In the genomic region with DNA sequence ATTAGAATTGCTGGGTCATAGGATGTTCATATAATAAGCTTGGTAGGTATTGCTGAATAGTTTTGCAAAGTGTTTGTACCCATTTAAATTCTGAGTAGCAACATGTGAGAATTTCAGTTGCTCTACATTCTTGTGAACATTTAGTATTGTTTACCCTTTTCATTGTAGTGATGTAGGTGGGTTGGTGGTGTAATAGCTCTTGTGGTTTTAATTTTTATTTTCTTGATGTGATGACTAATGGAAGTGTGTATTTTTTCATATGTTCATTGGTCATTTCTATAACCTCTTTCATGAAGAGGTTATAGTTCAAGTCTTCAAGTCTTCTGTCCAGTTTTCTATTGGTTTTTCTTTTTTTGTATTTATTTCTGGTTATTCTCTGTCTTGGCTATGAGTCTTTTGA, we compare ENCODE assay signal across 14 cellular contexts. TPM values are rescaled to one million over a fixed set of nuclear protein-coding genes. Genes with fewer than 3 reads are reported as not detected.
DNase-seq lines count a peak whose midpoint lies in the region; ATAC-seq and TF ChIP-seq lines count a peak whose summit lies in the region.
"Had no signal": no experiment of that assay in that cellular context is flagged by ENCODE, and none has a peak within 500 bp of the region (broad histone marks: within the 10 kb centered on the region; RNA-seq: fewer than 3 reads in every experiment).

No MANE protein-coding gene starts in this region.

- no peaks in the 10 kb centered on the region for H3K27me3 ChIP-seq in adipocyte (replicated peaks; ENCODE audit: control insufficient read depth, insufficient read depth, low read length)
- H3K27me3 ChIP-seq in heart left ventricle, result no peaks in the 10 kb centered on the region
- no peaks in the 10 kb centered on the region for H3K27me3 ChIP-seq in HAP-1 (ENCODE audit: low read depth)
- H3K27me3 ChIP-seq in Peyer's patch, result no peaks in the 10 kb centered on the region
- H3K27me3 ChIP-seq: suprapubic skin had no signal

- DNase-seq in natural killer cell (no peak), adipocyte (ENCODE audit: low read depth) (peak; percentile 46), fibroblast of pulmonary artery (ENCODE audit: low read depth) (peak; percentile 47), heart left ventricle (no peak), ACHN (no peak), HAP-1 (ENCODE audit: low spot score in 2 of 2) (no peak), Peyer's patch (no peak)
- DNase-seq in natural killer cell treated with Interleukin-12 subunit alpha and Interleukin-12 subunit beta and Interleukin-15 and Interleukin-18, amount 100 ng/mL, for 72 hours (ENCODE audit: low spot score), result no peak
- DNase-seq: activated CD4-positive, alpha-beta T cell treated with anti-CD3 and anti-CD28 coated beads for 1 hour; activated CD8-positive, alpha-beta memory T cell treated with anti-CD3 and anti-CD28 coated beads, Interleukin-2, amount 50 U/mL, for 48 hours; activated naive CD8-positive, alpha-beta T cell treated with anti-CD3 and anti-CD28 coated beads, Interleukin-2, amount 10 ng/mL, durations not matched to agents 7 days and 5 days; NCI-H1930; NCI-H524 treated with DMSO at 0.1 percent for 48 hours had no signal

- in situ Hi-C loops in ACHN (cut with HindIII; ENCODE audit: low pct_ligation_motif_present, low pct_unique_long_range_greater_than_20kb, low sequenced_read_pairs), result no loop called here
- in situ Hi-C loops in HAP-1 (cut with MboI; ENCODE audit: low sequenced_read_pairs), result no loop called here

- H3K4me3 ChIP-seq in adipocyte (ENCODE audit: low read length), result no peak overlapping the region
- no peak overlapping the region for H3K4me3 ChIP-seq in fibroblast of pulmonary artery (replicated peaks; ENCODE audit: low read depth, low read length)
- H3K4me3 ChIP-seq in heart left ventricle, result no peak overlapping the region
- no peak overlapping the region for H3K4me3 ChIP-seq in HAP-1
- H3K4me3 ChIP-seq in Peyer's patch, result no peak overlapping the region
- H3K4me3 ChIP-seq: suprapubic skin had no signal

- TF ChIP-seq POLR2A in heart left ventricle (IDR thresholded peaks at IDR 0.05) (no peak), Peyer's patch (IDR thresholded peaks at IDR 0.05) (no peak)

- H3K9me3 ChIP-seq in adipocyte (ENCODE audit: control insufficient read depth, low read length) (no peaks in the 10 kb centered on the region), heart left ventricle (no peaks in the 10 kb centered on the region), HAP-1 (no peaks in the 10 kb centered on the region), Peyer's patch (no peaks in the 10 kb centered on the region)
- H3K9me3 ChIP-seq: suprapubic skin had no signal

- intact Hi-C loops in natural killer cell (cut with micrococcal nuclease), result no loop called here
- intact Hi-C loops in heart left ventricle (cut with DNase I), result no loop called here

- no peak overlapping the region for H3K4me3 Mint-ChIP-seq in natural killer cell
- H3K4me3 Mint-ChIP-seq in natural killer cell treated with Interleukin-12 subunit alpha and Interleukin-12 subunit beta and Interleukin-15 and Interleukin-18, amount 100 ng/mL, for 72 hours, result no peak overlapping the region
- H3K4me3 Mint-ChIP-seq: activated naive CD8-positive, alpha-beta T cell treated with anti-CD3 and anti-CD28 coated beads, Interleukin-2, amount 10 ng/mL, durations not matched to agents 7 days and 5 days had no signal

- H3K27me3 Mint-ChIP-seq in natural killer cell (ENCODE audit: low read depth in 2 of 2), result no peaks in the 10 kb centered on the region
- H3K27me3 Mint-ChIP-seq in natural killer cell treated with Interleukin-12 subunit alpha and Interleukin-12 subunit beta and Interleukin-15 and Interleukin-18, amount 100 ng/mL, for 72 hours, result no peaks in the 10 kb centered on the region
- H3K27me3 Mint-ChIP-seq: activated naive CD8-positive, alpha-beta T cell treated with anti-CD3 and anti-CD28 coated beads, Interleukin-2, amount 10 ng/mL, durations not matched to agents 7 days and 5 days had no signal

- H3K4me1 ChIP-seq in adipocyte (ENCODE audit: control insufficient read depth, insufficient read depth, low read length) (peaks cover 42% of the 10 kb centered on the region), heart left ventricle (peaks cover 0 to 40% (median 8%) of the 10 kb centered on the region in 12 donors), HAP-1 (no peaks in the 10 kb centered on the region), Peyer's patch (no peaks in the 10 kb centered on the region)

- H3K36me3 ChIP-seq in adipocyte (ENCODE audit: control insufficient read depth, insufficient read depth, low read length, severe bottlenecking) (peaks cover 24% of the 10 kb centered on the region), heart left ventricle (peaks cover 0 to 28% (median 21%) of the 10 kb centered on the region in 9 donors), HAP-1 (replicated peaks) (no peaks in the 10 kb centered on the region; the same call in none of the 2 replicates), Peyer's patch (peaks cover 0 to 4% (median 0%) of the 10 kb centered on the region in 3 donors)

- peaks cover 24% of the 10 kb centered on the region for H3K36me3 Mint-ChIP-seq in natural killer cell
- peaks cover 16% of the 10 kb centered on the region for H3K36me3 Mint-ChIP-seq in natural killer cell treated with Interleukin-12 subunit alpha and Interleukin-12 subunit beta and Interleukin-15 and Interleukin-18, amount 100 ng/mL, for 72 hours

- peak overlapping the region; percentile 47 to 63 for H3K27ac Mint-ChIP-seq in natural killer cell
- H3K27ac Mint-ChIP-seq in natural killer cell treated with Interleukin-12 subunit alpha and Interleukin-12 subunit beta and Interleukin-15 and Interleukin-18, amount 100 ng/mL, for 72 hours, result peak overlapping the region in 1 of 2 donors; percentile 7
- H3K27ac Mint-ChIP-seq: activated naive CD8-positive, alpha-beta T cell treated with anti-CD3 and anti-CD28 coated beads, Interleukin-2, amount 10 ng/mL, durations not matched to agents 7 days and 5 days had no signal

- no peak overlapping the region for H3K9ac ChIP-seq in adipocyte (ENCODE audit: low read length)

- ATAC-seq in natural killer cell (peak in 1 of 3 donors; percentile 18), heart left ventricle (no peak)
- no peak for ATAC-seq in natural killer cell treated with Interleukin-12 subunit alpha and Interleukin-12 subunit beta and Interleukin-15 and Interleukin-18, amount 100 ng/mL, for 72 hours

- peaks cover 0 to 4% of the 10 kb centered on the region in 2 donors for H3K9me3 Mint-ChIP-seq in natural killer cell
- peaks cover 5% of the 10 kb centered on the region for H3K9me3 Mint-ChIP-seq in natural killer cell treated with Interleukin-12 subunit alpha and Interleukin-12 subunit beta and Interleukin-15 and Interleukin-18, amount 100 ng/mL, for 72 hours

- no peak for TF ChIP-seq CTCF in natural killer cell (IDR thresholded peaks at IDR 0.05)
- no peak for TF ChIP-seq CTCF in fibroblast of pulmonary artery (IDR thresholded peaks at IDR 0.05; ENCODE audit: low read length, missing control alignments)
- no peak for TF ChIP-seq CTCF in heart left ventricle (IDR thresholded peaks at IDR 0.05)
- no peak for TF ChIP-seq CTCF in Peyer's patch (IDR thresholded peaks at IDR 0.05)

- H3K4me1 Mint-ChIP-seq in natural killer cell, result peaks cover 54 to 64% of the 10 kb centered on the region in 2 donors
- peaks cover 51 to 58% of the 10 kb centered on the region in 2 donors for H3K4me1 Mint-ChIP-seq in natural killer cell treated with Interleukin-12 subunit alpha and Interleukin-12 subunit beta and Interleukin-15 and Interleukin-18, amount 100 ng/mL, for 72 hours (ENCODE audit: low read depth in 2 of 2)

- no peak overlapping the region for H3K27ac ChIP-seq in heart left ventricle
- no peak overlapping the region for H3K27ac ChIP-seq in Peyer's patch
- H3K27ac ChIP-seq: suprapubic skin had no signal

RNA-seq across cellular contexts. Expression of a gene that starts 34.4 kb away (rescaled TPM):
- 10 to 100 TPM; 20.3 to 26.5 (median 21.2) TPM for total RNA-seq in natural killer cell
- total RNA-seq in natural killer cell treated with Interleukin-12 subunit alpha and Interleukin-12 subunit beta and Interleukin-15 and Interleukin-18, amount 100 ng/mL, for 72 hours, result 10 to 100 TPM; 23.3 to 30.6 TPM
- 10 to 100 TPM; 13.5 to 21.9 (median 18.2) TPM for total RNA-seq in heart left ventricle
- polyA plus RNA-seq in heart left ventricle, result 10 to 100 TPM in 1 of 2 donors, 1 to 10 TPM in 1; 5.7 to 15.2 TPM
- 10 to 100 TPM; 20.9 to 52.0 (median 23.5) TPM for total RNA-seq in Peyer's patch

Comparison
In these comparisons a context has a peak if more than half of its experiments do, and no peak if none do; other contexts are left out.
1. DNase-seq: peak in adipocyte (single experiment) and fibroblast of pulmonary artery (single experiment); none in natural killer cell (single experiment), natural killer cell treated with Interleukin-12 subunit alpha and Interleukin-12 subunit beta and Interleukin-15 and Interleukin-18, amount 100 ng/mL, for 72 hours (single experiment), heart left ventricle (0 of 5), ACHN (single experiment), HAP-1 (0 of 2) and Peyer's patch (0 of 3).